In the genomic region with DNA sequence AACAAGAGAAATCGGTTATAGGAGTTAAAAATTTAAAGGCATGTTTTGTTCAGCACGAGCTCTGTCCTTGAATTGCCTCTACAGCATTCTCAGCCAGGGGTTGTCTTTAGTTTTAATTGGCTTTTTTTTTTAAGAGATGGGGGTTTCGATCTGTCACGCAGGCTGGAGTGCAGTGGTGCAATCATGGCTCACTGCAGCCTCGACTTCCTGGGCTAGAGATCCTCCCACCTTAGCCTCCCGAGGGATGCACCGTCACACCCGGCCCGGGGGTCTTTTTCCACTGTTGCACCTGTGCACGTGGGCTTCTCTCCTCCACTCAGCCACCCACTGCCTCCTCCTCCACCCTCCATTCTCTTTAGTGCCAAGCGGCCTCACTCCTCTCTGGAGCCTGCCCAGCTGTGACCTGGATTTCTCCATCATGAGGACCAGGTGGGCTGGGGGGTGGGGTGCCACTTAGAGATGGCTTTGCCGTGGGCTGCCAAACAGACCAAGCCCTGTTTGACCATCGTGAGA, we compare ENCODE assay signal across 29 cellular contexts.
"Had no signal": no experiment of that assay in that cellular context is flagged by ENCODE, and none has a peak within 500 bp of the region (broad histone marks: within the 10 kb centered on the region; RNA-seq: fewer than 3 reads in every experiment).

No MANE protein-coding gene starts in this region.

- H3K27ac Mint-ChIP-seq: activated CD4-positive, alpha-beta memory T cell treated with anti-CD3 and anti-CD28 coated beads for 36 hours; activated CD4-positive, alpha-beta T cell treated with anti-CD3 and anti-CD28 coated beads, Interleukin-2, amount 10 ng/mL, durations not matched to agents 24 days and 14 days; activated T-helper 1 cell treated with anti-CD3 and anti-CD28 coated beads, Interleukin-12 subunit alpha, Interleukin-12 subunit beta, Interleukin-2, Interleukin-4 antibody, amounts not matched to agents 30 ng/mL and 10 ng/mL and 1 ng/mL, durations not matched to agents 14 hours and 24 hours and 36 hours; naive B cell; stimulated activated memory B cell treated with anti-CD40 and anti-IgM and Interleukin-4, amounts not matched to agents 10 μg/mL and 1 μg/mL and 100 μg/mL, for 72 hours; stimulated activated naive CD8-positive, alpha-beta T cell treated with anti-CD3 and anti-CD28 coated beads, Interleukin-15, amount 100 ng/mL, for 72 hours; T-helper 1 cell treated with Interleukin-12 subunit alpha and Interleukin-12 subunit beta and Interleukin-4 antibody, amounts not matched to agents 30 μg/mL and 1 μg/mL, for 36 hours had no signal

- H3K4me3 Mint-ChIP-seq: activated CD4-positive, alpha-beta memory T cell treated with anti-CD3 and anti-CD28 coated beads for 36 hours; activated CD4-positive, alpha-beta T cell treated with anti-CD3 and anti-CD28 coated beads, Interleukin-2, amount 10 ng/mL, durations not matched to agents 24 days and 14 days; activated T-helper 1 cell treated with anti-CD3 and anti-CD28 coated beads, Interleukin-12 subunit alpha, Interleukin-12 subunit beta, Interleukin-2, Interleukin-4 antibody, amounts not matched to agents 30 ng/mL and 10 ng/mL and 1 ng/mL, durations not matched to agents 14 hours and 24 hours and 36 hours; central memory CD8-positive, alpha-beta T cell; naive B cell; neural crest cell; stimulated activated memory B cell treated with anti-CD40 and anti-IgM and Interleukin-4, amounts not matched to agents 10 μg/mL and 1 μg/mL and 100 μg/mL, for 72 hours; stimulated activated naive CD8-positive, alpha-beta T cell treated with anti-CD3 and anti-CD28 coated beads, Interleukin-15, amount 100 ng/mL, for 72 hours; T-helper 1 cell treated with Interleukin-12 subunit alpha and Interleukin-12 subunit beta and Interleukin-4 antibody, amounts not matched to agents 30 μg/mL and 1 μg/mL, for 36 hours had no signal

- ATAC-seq: gastrocnemius medialis; psoas muscle; stimulated activated memory B cell treated with anti-CD40 and anti-IgM and Interleukin-4, amounts not matched to agents 10 μg/mL and 1 μg/mL and 100 μg/mL, for 72 hours; stimulated activated naive CD8-positive, alpha-beta T cell treated with anti-CD3 and anti-CD28 coated beads, Interleukin-15, amount 100 ng/mL, for 72 hours; upper lobe of right lung had no signal

- H3K36me3 Mint-ChIP-seq: activated CD4-positive, alpha-beta memory T cell treated with anti-CD3 and anti-CD28 coated beads for 36 hours had no signal

- H3K4me1 Mint-ChIP-seq: activated CD4-positive, alpha-beta T cell treated with anti-CD3 and anti-CD28 coated beads, Interleukin-2, amount 10 ng/mL, durations not matched to agents 24 days and 14 days; central memory CD8-positive, alpha-beta T cell; stimulated activated naive CD8-positive, alpha-beta T cell treated with anti-CD3 and anti-CD28 coated beads, Interleukin-15, amount 100 ng/mL, for 72 hours had no signal

- DNase-seq: activated CD4-positive, alpha-beta memory T cell treated with anti-CD3 and anti-CD28 coated beads for 36 hours; activated CD4-positive, alpha-beta T cell treated with anti-CD3 and anti-CD28 coated beads, Interleukin-2, amount 10 ng/mL, durations not matched to agents 24 days and 14 days; activated CD4-positive, CD25-positive, alpha-beta regulatory T cell treated with anti-CD3 and anti-CD28 coated beads, Interleukin-2, amount 50 U/mL, for 72 hours; activated CD8-positive, alpha-beta memory T cell treated with anti-CD3 and anti-CD28 coated beads, Interleukin-2, amount 50 U/mL, for 4 hours; activated gamma-delta T cell treated with Interleukin-2 at 50 U/mL for 16 hours; activated naive CD4-positive, alpha-beta T cell treated with anti-CD3 and anti-CD28 coated beads, Interleukin-2, amount 50 U/mL, for 16 hours; activated T-cell treated with anti-CD3 and anti-CD28 coated beads, Interleukin-2, amount 50 U/mL, for 1 hour; amygdala; dermis blood vessel endothelial cell; effector CD8-positive, alpha-beta T cell; gastrocnemius medialis; glutamatergic neuron; left ventricle myocardium inferior; mammary epithelial cell; naive B cell; psoas muscle; stimulated activated CD4-positive, alpha-beta T cell treated with anti-CD3 and anti-CD28 coated beads, Interleukin-1b, Interleukin-23, amount 100 ng/mL, for 48 hours; stimulated activated CD4-positive, alpha-beta T cell treated with anti-CD3 and anti-CD28 coated beads, Interleukin-4, amount 100 ng/mL, for 4 hours; stimulated activated CD8-positive, alpha-beta memory T cell treated with anti-CD3 and anti-CD28 coated beads, Interleukin-4, amount 100 ng/mL, for 48 hours; stimulated activated naive CD8-positive, alpha-beta T cell treated with anti-CD3 and anti-CD28 coated beads, Interleukin-15, amount 100 ng/mL, for 72 hours; substantia nigra; T1000; thyroid gland; upper lobe of right lung had no signal
